Comparison of ENCODE assay signal across 12 cellular contexts in genomic region chr17:31877911-31878702, GRCh38. TPM values are rescaled to one million over a fixed set of nuclear protein-coding genes. Genes with fewer than 3 reads are reported as not detected.
DNase-seq lines count a peak whose midpoint lies in the region; ATAC-seq and TF ChIP-seq lines count a peak whose summit lies in the region.
"Had no signal": no experiment of that assay in that cellular context is flagged by ENCODE, and none has a peak within 500 bp of the region (broad histone marks: within the 10 kb centered on the region; RNA-seq: fewer than 3 reads in every experiment).

No MANE protein-coding gene starts in this region.

- H3K27me3 Mint-ChIP-seq in CD4-positive, alpha-beta memory T cell = no peaks in the 10 kb centered on the region
- H3K27me3 Mint-ChIP-seq in WTC11 (ENCODE audit: low read depth) (no peaks in the 10 kb centered on the region), neural progenitor cell (ENCODE audit: insufficient read depth, low read depth) (peaks cover 7% of the 10 kb centered on the region)

- CTCF ChIA-PET in CD4-positive, alpha-beta memory T cell (lab: Charles Lee; ENCODE audit: partially characterized antibody) = no interaction called here
- CTCF ChIA-PET in WTC11 (lab: Charles Lee) = no interaction called here

- peaks cover 25 to 63% of the 10 kb centered on the region in 2 donors for H3K36me3 Mint-ChIP-seq in CD4-positive, alpha-beta memory T cell
- H3K36me3 Mint-ChIP-seq in WTC11 = peaks cover 66% of the 10 kb centered on the region
- H3K36me3 Mint-ChIP-seq in neural progenitor cell = peaks cover 20% of the 10 kb centered on the region

- TF ChIP-seq CTCF in WTC11 (IDR thresholded peaks at IDR 0.05) (no peak), neural progenitor cell (IDR thresholded peaks at IDR 0.05) (no peak)

- no peaks in the 10 kb centered on the region for H3K9me3 ChIP-seq in CD4-positive, alpha-beta memory T cell (ENCODE audit: control insufficient read depth in 1 of 2, low read length in 2 of 2)
- H3K9me3 ChIP-seq in neural progenitor cell (ENCODE audit: low read depth) = no peaks in the 10 kb centered on the region

- no peaks in the 10 kb centered on the region for H3K4me1 ChIP-seq in CD4-positive, alpha-beta memory T cell (ENCODE audit: insufficient read depth, low read length)
- H3K4me1 ChIP-seq in neural progenitor cell = no peaks in the 10 kb centered on the region

- H3K4me2 ChIP-seq in neural progenitor cell = no peak overlapping the region

- H3K27ac Mint-ChIP-seq in CD4-positive, alpha-beta memory T cell = peak overlapping the region in 4 of 7 donors; percentile 10 to 84 (median 45)
- 0 out of 2 replicates have a peak overlapping the region, but pooled peaks have one; percentile 32 for H3K27ac Mint-ChIP-seq in WTC11
- H3K27ac Mint-ChIP-seq in neural progenitor cell = peak overlapping the region; percentile 34

- no peak overlapping the region for H3K27ac ChIP-seq in CD4-positive, alpha-beta memory T cell (ENCODE audit: low read depth, low read length)
- H3K27ac ChIP-seq in neural progenitor cell = no peak overlapping the region
- H3K27ac ChIP-seq: epithelial cell of prostate, WERI-Rb-1 had no signal

- no peaks in the 10 kb centered on the region for H3F3A ChIP-seq in neural progenitor cell (ENCODE audit: low read depth)

- no peak overlapping the region for H3K9ac ChIP-seq in neural progenitor cell

- H3K9me3 Mint-ChIP-seq in CD4-positive, alpha-beta memory T cell = no peaks in the 10 kb centered on the region
- H3K9me3 Mint-ChIP-seq in WTC11 = no peaks in the 10 kb centered on the region
- H3K9me3 Mint-ChIP-seq in neural progenitor cell = no peaks in the 10 kb centered on the region

- POLR2A ChIA-PET in CD4-positive, alpha-beta memory T cell (lab: Charles Lee; ENCODE audit: partially characterized antibody) = no interaction called here
- POLR2A ChIA-PET in WTC11 (lab: Charles Lee) = no interaction called here

- peaks cover 0 to 8% (median 2%) of the 10 kb centered on the region in 4 donors for H3K4me1 Mint-ChIP-seq in CD4-positive, alpha-beta memory T cell
- H3K4me1 Mint-ChIP-seq in WTC11 = no peaks in the 10 kb centered on the region
- H3K4me1 Mint-ChIP-seq in neural progenitor cell = peaks cover 9% of the 10 kb centered on the region

- H4K20me1 ChIP-seq in neural progenitor cell (ENCODE audit: low read depth) = no peaks in the 10 kb centered on the region

- no peaks in the 10 kb centered on the region for H3K27me3 ChIP-seq in CD4-positive, alpha-beta memory T cell (ENCODE audit: insufficient read depth, low read length)
- H3K27me3 ChIP-seq in neural progenitor cell = no peaks in the 10 kb centered on the region

- no peak overlapping the region for H3K4me3 ChIP-seq in CD4-positive, alpha-beta memory T cell (ENCODE audit: low read length in 2 of 2)
- no peak overlapping the region for H3K4me3 ChIP-seq in neural progenitor cell

- no peak overlapping the region for H2AFZ ChIP-seq in neural progenitor cell (replicated peaks)

- H3K4me3 Mint-ChIP-seq in CD4-positive, alpha-beta memory T cell = no peak overlapping the region
- no peak overlapping the region for H3K4me3 Mint-ChIP-seq in WTC11
- no peak overlapping the region for H3K4me3 Mint-ChIP-seq in neural progenitor cell

- intact Hi-C loops in CD4-positive, alpha-beta memory T cell (cut with micrococcal nuclease) = no loop called here

- no peaks in the 10 kb centered on the region for H3K79me2 ChIP-seq in neural progenitor cell (ENCODE audit: low read depth)

- DNase-seq in CD4-positive, alpha-beta memory T cell = no peak
- no peak for DNase-seq in WTC11 (ENCODE audit: low spot score)
- peak; percentile 94 for DNase-seq in brain pericyte (ENCODE audit: low read depth, low spot score)
- no peak for DNase-seq in neural progenitor cell (ENCODE audit: low spot score)
- no peak for DNase-seq in iPS-NIHi11 (ENCODE audit: low spot score)
- no peak for DNase-seq in NCI-H526 treated with DMSO at 0.1 percent for 48 hours (lab: John Stamatoyannopoulos, UW)
- DNase-seq: Calu3, left ventricle myocardium superior, WERI-Rb-1 had no signal

- peaks cover 21% of the 10 kb centered on the region for H3K36me3 ChIP-seq in CD4-positive, alpha-beta memory T cell (ENCODE audit: insufficient read depth, low read length)
- H3K36me3 ChIP-seq in neural progenitor cell = peaks cover 3% of the 10 kb centered on the region

- no peak for ATAC-seq in WTC11
- ATAC-seq in GM21737 (IDR thresholded peaks at IDR 0.05; ENCODE audit: unreplicated experiment) = no peak
- no peak for ATAC-seq in HG02623 (IDR thresholded peaks at IDR 0.05; ENCODE audit: unreplicated experiment)
- ATAC-seq: left ventricle myocardium superior had no signal

TF ChIP-seq in WTC11, 78 proteins besides CTCF, POLR2A, EP300 and RAD21:
- TF ChIP-seq SP1 (CRISPR knock-in tag; conservative IDR thresholded peaks at IDR 0.05) (no peak), GABPB1 (CRISPR knock-in tag; IDR thresholded peaks at IDR 0.05) (no peak), ZMAT4 (CRISPR knock-in tag; IDR thresholded peaks at IDR 0.05) (no peak), RELA (CRISPR knock-in tag; IDR thresholded peaks at IDR 0.05; ENCODE audit: borderline replicate concordance) (no peak), SMAD4 (CRISPR knock-in tag; IDR thresholded peaks at IDR 0.05) (no peak), CBFB (CRISPR knock-in tag; IDR thresholded peaks at IDR 0.05; ENCODE audit: low read depth) (no peak), ATF1 (CRISPR knock-in tag; IDR thresholded peaks at IDR 0.05) (no peak), ZNF416 (CRISPR knock-in tag; IDR thresholded peaks at IDR 0.05) (no peak), OVOL2 (CRISPR knock-in tag; IDR thresholded peaks at IDR 0.05; ENCODE audit: borderline replicate concordance) (no peak)
- TF ChIP-seq, protein P1, sequence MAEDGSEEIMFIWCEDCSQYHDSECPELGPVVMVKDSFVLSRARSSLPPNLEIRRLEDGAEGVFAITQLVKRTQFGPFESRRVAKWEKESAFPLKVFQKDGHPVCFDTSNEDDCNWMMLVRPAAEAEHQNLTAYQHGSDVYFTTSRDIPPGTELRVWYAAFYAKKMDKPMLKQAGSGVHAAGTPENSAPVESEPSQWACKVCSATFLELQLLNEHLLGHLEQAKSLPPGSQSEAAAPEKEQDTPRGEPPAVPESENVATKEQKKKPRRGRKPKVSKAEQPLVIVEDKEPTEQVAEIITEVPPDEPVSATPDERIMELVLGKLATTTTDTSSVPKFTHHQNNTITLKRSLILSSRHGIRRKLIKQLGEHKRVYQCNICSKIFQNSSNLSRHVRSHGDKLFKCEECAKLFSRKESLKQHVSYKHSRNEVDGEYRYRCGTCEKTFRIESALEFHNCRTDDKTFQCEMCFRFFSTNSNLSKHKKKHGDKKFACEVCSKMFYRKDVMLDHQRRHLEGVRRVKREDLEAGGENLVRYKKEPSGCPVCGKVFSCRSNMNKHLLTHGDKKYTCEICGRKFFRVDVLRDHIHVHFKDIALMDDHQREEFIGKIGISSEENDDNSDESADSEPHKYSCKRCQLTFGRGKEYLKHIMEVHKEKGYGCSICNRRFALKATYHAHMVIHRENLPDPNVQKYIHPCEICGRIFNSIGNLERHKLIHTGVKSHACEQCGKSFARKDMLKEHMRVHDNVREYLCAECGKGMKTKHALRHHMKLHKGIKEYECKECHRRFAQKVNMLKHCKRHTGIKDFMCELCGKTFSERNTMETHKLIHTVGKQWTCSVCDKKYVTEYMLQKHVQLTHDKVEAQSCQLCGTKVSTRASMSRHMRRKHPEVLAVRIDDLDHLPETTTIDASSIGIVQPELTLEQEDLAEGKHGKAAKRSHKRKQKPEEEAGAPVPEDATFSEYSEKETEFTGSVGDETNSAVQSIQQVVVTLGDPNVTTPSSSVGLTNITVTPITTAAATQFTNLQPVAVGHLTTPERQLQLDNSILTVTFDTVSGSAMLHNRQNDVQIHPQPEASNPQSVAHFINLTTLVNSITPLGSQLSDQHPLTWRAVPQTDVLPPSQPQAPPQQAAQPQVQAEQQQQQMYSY (CRISPR knock-in tag; IDR thresholded peaks at IDR 0.05) = no peak
TF ChIP-seq in WTC11: peak in this region for 0.

RNA-seq across cellular contexts. Expression of gene COPRS, which starts 19.1 kb away (rescaled TPM):
- total RNA-seq in CD4-positive, alpha-beta memory T cell = 1 to 10 TPM; 3.3 to 3.6 TPM
- 10 to 100 TPM; 12.1 to 13.2 TPM for polyA plus RNA-seq in CD4-positive, alpha-beta memory T cell
- total RNA-seq in WTC11 (2021) = 37.5 to 41.2 TPM (median 39.1 TPM) in 3 replicates
- total RNA-seq in neural progenitor cell (ENCODE audit: low replicate concordance) = 37.9 and 51.3 TPM in 2 replicates

RNA-seq across cellular contexts. Expression of gene UTP6, which starts 23.4 kb away (rescaled TPM):
- 10 to 100 TPM; 70.0 to 71.0 TPM for total RNA-seq in CD4-positive, alpha-beta memory T cell
- polyA plus RNA-seq in CD4-positive, alpha-beta memory T cell = 10 to 100 TPM; 19.7 to 57.9 TPM
- total RNA-seq in WTC11 (2021) (72.6 to 84.2 TPM (median 79.5 TPM) in 3 replicates), neural progenitor cell (ENCODE audit: low replicate concordance) (44.8 and 70.1 TPM in 2 replicates)

RNA-seq across cellular contexts. Expression of gene SUZ12, which starts 58.7 kb away (rescaled TPM):
- total RNA-seq in CD4-positive, alpha-beta memory T cell = 10 to 100 TPM; 34.5 to 34.7 TPM
- 10 to 100 TPM; 17.1 to 19.2 TPM for polyA plus RNA-seq in CD4-positive, alpha-beta memory T cell
- 26.5 to 29.6 TPM (median 28.4 TPM) in 3 replicates for total RNA-seq in WTC11 (2021)
- 32.8 and 58.8 TPM in 2 replicates for total RNA-seq in neural progenitor cell (ENCODE audit: low replicate concordance)
